ENCODE assay signal across 27 cellular contexts in the genomic region with DNA sequence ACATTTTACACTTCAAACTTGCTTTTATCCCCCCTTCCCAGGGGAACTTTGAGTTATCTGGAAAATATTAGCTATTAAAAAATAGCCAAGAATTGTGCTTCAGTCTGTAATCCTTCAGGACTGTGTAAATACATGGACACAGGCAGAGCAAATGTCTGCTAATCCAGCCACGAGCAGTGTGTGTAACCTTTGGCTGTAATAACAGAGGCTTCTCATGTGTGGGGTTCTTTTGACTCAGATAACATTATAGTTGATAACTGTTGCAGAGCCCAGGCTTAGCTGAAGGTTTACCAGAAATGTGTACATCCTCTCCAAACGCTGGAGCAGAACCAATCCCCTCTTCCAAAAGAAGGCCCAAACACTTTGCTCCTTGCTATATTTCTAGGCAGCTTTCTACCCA. TPM values are rescaled to one million over a fixed set of nuclear protein-coding genes. Genes with fewer than 3 reads are reported as not detected.
"Had no signal": no experiment of that assay in that cellular context is flagged by ENCODE, and none has a peak within 500 bp of the region (broad histone marks: within the 10 kb centered on the region; RNA-seq: fewer than 3 reads in every experiment).

No MANE protein-coding gene starts in this region.

- H3K4me3 Mint-ChIP-seq: activated CD4-positive, alpha-beta memory T cell treated with anti-CD3 and anti-CD28 coated beads, Interleukin-2, amount 10 ng/mL, durations not matched to agents 7 days and 5 days; activated naive CD4-positive, alpha-beta T cell treated with anti-CD3 and anti-CD28 coated beads for 36 hours; activated naive CD8-positive, alpha-beta T cell treated with anti-CD3 and anti-CD28 coated beads, Interleukin-2, amount 50 U/mL, for 24 hours; activated T-cell treated with anti-CD3 and anti-CD28 coated beads, Interleukin-2, amount 50 U/mL, for 72 hours; brain; neural crest cell; T-helper 17 cell had no signal

- H3K27ac Mint-ChIP-seq: activated CD4-positive, alpha-beta memory T cell treated with anti-CD3 and anti-CD28 coated beads, Interleukin-2, amount 10 ng/mL, durations not matched to agents 7 days and 5 days; activated naive CD4-positive, alpha-beta T cell treated with anti-CD3 and anti-CD28 coated beads for 36 hours; activated naive CD8-positive, alpha-beta T cell treated with anti-CD3 and anti-CD28 coated beads, Interleukin-2, amount 50 U/mL, for 24 hours; activated T-cell treated with anti-CD3 and anti-CD28 coated beads, Interleukin-2, amount 50 U/mL, for 72 hours; T-helper 17 cell had no signal

- H3K27ac ChIP-seq: stomach, transverse colon, vagina had no signal

- H3K4me3 ChIP-seq: mucosa of descending colon, stomach, transverse colon, vagina had no signal

- FAIRE-seq: islet of Langerhans had no signal

- H3K36me3 ChIP-seq: stomach, transverse colon, vagina had no signal

- DNase-seq: activated CD4-positive, alpha-beta memory T cell treated with anti-CD3 and anti-CD28 coated beads, Interleukin-2, amount 10 ng/mL, durations not matched to agents 7 days and 5 days; activated CD4-positive, alpha-beta T cell treated with anti-CD3 and anti-CD28 coated beads for 48 hours; activated CD4-positive, CD25-positive, alpha-beta regulatory T cell; activated effector memory CD4-positive, alpha-beta T cell treated with Interleukin-2 at 50 U/mL for 16 hours; activated naive CD4-positive, alpha-beta T cell treated with anti-CD3 and anti-CD28 coated beads for 36 hours; activated naive CD8-positive, alpha-beta T cell treated with anti-CD3 and anti-CD28 coated beads, Interleukin-2, amount 50 U/mL, for 24 hours; activated T-cell treated with anti-CD3 and anti-CD28 coated beads, Interleukin-2, amount 50 U/mL, for 72 hours; aorta; caudate nucleus; dermis blood vessel endothelial cell; effector CD8-positive, alpha-beta T cell; foreskin melanocyte; glutamatergic neuron; hypothalamus; mucosa of descending colon; retina; stimulated activated CD4-positive, alpha-beta T cell treated with anti-CD3 and anti-CD28 coated beads, Interleukin-12 subunit alpha, Interleukin-12 subunit beta, amount 100 ng/mL, for 4 hours; stimulated activated CD4-positive, alpha-beta T cell treated with anti-CD3 and anti-CD28 coated beads, Interleukin-4, amount 100 ng/mL, for 4 hours; stomach; SW 1271; T-helper 17 cell; transverse colon had no signal

- H3K27me3 ChIP-seq: stomach, transverse colon, vagina had no signal

- H3K9me3 ChIP-seq: mucosa of descending colon, stomach, transverse colon, vagina had no signal

- ATAC-seq: activated naive CD8-positive, alpha-beta T cell treated with anti-CD3 and anti-CD28 coated beads, Interleukin-2, amount 50 U/mL, for 24 hours; activated T-cell treated with anti-CD3 and anti-CD28 coated beads, Interleukin-2, amount 50 U/mL, for 72 hours; mucosa of descending colon; T-helper 17 cell had no signal

- H3K4me1 Mint-ChIP-seq: activated CD4-positive, alpha-beta memory T cell treated with anti-CD3 and anti-CD28 coated beads, Interleukin-2, amount 10 ng/mL, durations not matched to agents 7 days and 5 days; activated naive CD8-positive, alpha-beta T cell treated with anti-CD3 and anti-CD28 coated beads, Interleukin-2, amount 50 U/mL, for 24 hours; T-helper 17 cell had no signal

- H3K9me3 Mint-ChIP-seq: activated CD4-positive, alpha-beta memory T cell treated with anti-CD3 and anti-CD28 coated beads, Interleukin-2, amount 10 ng/mL, durations not matched to agents 7 days and 5 days; activated naive CD4-positive, alpha-beta T cell treated with anti-CD3 and anti-CD28 coated beads for 36 hours; activated naive CD8-positive, alpha-beta T cell treated with anti-CD3 and anti-CD28 coated beads, Interleukin-2, amount 50 U/mL, for 24 hours; activated T-cell treated with anti-CD3 and anti-CD28 coated beads, Interleukin-2, amount 50 U/mL, for 72 hours; neural crest cell had no signal

- H3K4me1 ChIP-seq: stomach, transverse colon, vagina had no signal

- H3K36me3 Mint-ChIP-seq: brain had no signal

- H3K27me3 Mint-ChIP-seq: brain had no signal

RNA-seq across cellular contexts. Expression of a gene that starts 4.6 kb away (rescaled TPM):
- total RNA-seq: activated CD4-positive, alpha-beta memory T cell treated with anti-CD3 and anti-CD28 coated beads, Interleukin-2, amount 10 ng/mL, durations not matched to agents 7 days and 5 days; activated naive CD4-positive, alpha-beta T cell treated with anti-CD3 and anti-CD28 coated beads for 36 hours; activated T-cell treated with anti-CD3 and anti-CD28 coated beads, Interleukin-2, amount 50 U/mL, for 72 hours; aorta; dermis blood vessel endothelial cell; osteoblast; T-helper 17 cell; transverse colon had no signal
- polyA plus RNA-seq: aorta had no signal
